ENCODE assay signal across 23 cellular contexts in genomic region chr2:117930775-117931174, GRCh38.
"Had no signal": no experiment of that assay in that cellular context is flagged by ENCODE, and none has a peak within 500 bp of the region (broad histone marks: within the 10 kb centered on the region; RNA-seq: fewer than 3 reads in every experiment).

No MANE protein-coding gene starts in this region.

- H3K27me3 ChIP-seq: MG63, SJSA1 had no signal

- H3K27ac ChIP-seq: SJSA1, SK-N-MC had no signal

- H3K4me3 ChIP-seq: MG63, SJSA1, SK-N-MC had no signal

- ATAC-seq: HepG2 had no signal

- DNase-seq: IMR-90, KG1, MG63, NCI-H1092, NCI-H1105 treated with DMSO at 0.1 percent for 48 hours, NCI-H1417 treated with DMSO at 0.1 percent for 48 hours, NCI-H146, NCI-H1694 treated with DMSO at 0.1 percent for 48 hours, NCI-H1930, NCI-H2081, NCI-H2107, NCI-H2227 treated with DMSO at 0.1 percent for 48 hours, NCI-H446, NCI-H510A, NCI-H524 treated with DMSO at 0.1 percent for 48 hours, NCI-H69, NCI-H774, Right ventricle myocardium superior, RPMI8226, SIG-M5 had no signal

- H3K4me1 ChIP-seq: SJSA1 had no signal

- H3K9me3 ChIP-seq: MG63, SJSA1 had no signal
